In genomic region chr12:19440019-19440858, GRCh38 we compare ENCODE assay signal across 8 cellular contexts. TPM values are rescaled to one million over a fixed set of nuclear protein-coding genes. Genes with fewer than 3 reads are reported as not detected.
DNase-seq lines count a peak whose midpoint lies in the region; ATAC-seq, FAIRE-seq and TF ChIP-seq lines count a peak whose summit lies in the region.

No MANE protein-coding gene starts in this region.

- H2AFZ ChIP-seq in HepG2 (ENCODE audit: low read length), result no peak overlapping the region

- peak overlapping the region; percentile 82 for H3K4me3 ChIP-seq in coronary artery
- peak overlapping the region; percentile 78 to 100 (median 89) for H3K4me3 ChIP-seq in HepG2 (replicated peaks in 1 of 3; ENCODE audit: insufficient read depth in 1 of 3, low read depth in 2 of 3, low read length in 3 of 3)

- H3K4me1 ChIP-seq in HepG2 (ENCODE audit: insufficient read depth, low read length), result peaks cover 45% of the 10 kb centered on the region

- under 1% methylated on average over 40 of the region's 71 CpGs for WGBS in HepG2 (ENCODE audit: low lambda C conversion rate)

- CTCF ChIA-PET in HepG2 (lab: Yijun Ruan, JAX; ENCODE audit: low intra/inter-chr PET ratio, low total read pairs), result no interaction called here

- no peaks in the 10 kb centered on the region for H3K27me3 ChIP-seq in HepG2 (ENCODE audit: control insufficient read depth in 1 of 2, insufficient read depth in 2 of 2, low read length in 2 of 2)

- H3K27ac ChIP-seq in coronary artery (peak overlapping the region; percentile 93 to 97), HepG2 (ENCODE audit: extremely low read length, insufficient read depth, low read length) (peak overlapping the region; percentile 78)

- peak; percentile 4 to 82 (median 82) for DNase-seq in NCI-H1417 (lab: John Stamatoyannopoulos, UW)
- peak; percentile 87 for DNase-seq in activated CD4-positive, alpha-beta T cell treated with anti-CD3 and anti-CD28 coated beads, Interleukin-2, amount 10 ng/mL, durations not matched to agents 24 days and 14 days
- peak; percentile 84 for DNase-seq in coronary artery (ENCODE audit: low spot score)
- peak; percentile 30 for DNase-seq in HepG2 (ENCODE audit: low spot score)
- DNase-seq in stimulated activated CD4-positive, alpha-beta T cell treated with anti-CD3 and anti-CD28 coated beads, Interleukin-4, amount 100 ng/mL, for 1 hour, result peak; percentile 59
- no peak for DNase-seq in DMS153 (lab: John Stamatoyannopoulos, UW)

- TF ChIP-seq POLR2A in GM15510 (IDR thresholded peaks at IDR 0.05; ENCODE audit: borderline replicate concordance, extremely low read depth, insufficient read length), result peak; percentile 47
- TF ChIP-seq POLR2A in HepG2 (IDR thresholded peaks at IDR 0.05; ENCODE audit: insufficient read depth in 1 of 2, low read depth in 2 of 2, low read length in 2 of 2), result 0 out of 4 replicates have a peak, but pooled peaks of 1 of the 2 experiments have one; percentile 26

- peak; percentile 39 for ATAC-seq in HG02588 (IDR thresholded peaks at IDR 0.05; ENCODE audit: unreplicated experiment)
- peak; percentile 53 for ATAC-seq in HepG2

- peaks cover 45% of the 10 kb centered on the region for H3K4me1 Mint-ChIP-seq in activated CD4-positive, alpha-beta T cell treated with anti-CD3 and anti-CD28 coated beads, Interleukin-2, amount 10 ng/mL, durations not matched to agents 24 days and 14 days

- BruUV-seq in HepG2 (replicated peaks; lab: Mats Ljungman, UMichigan), result no TSS peak

- no peak for TF ChIP-seq RAD21 in HepG2 (CRISPR knock-in tag; IDR thresholded peaks at IDR 0.05)

- TF ChIP-seq CTCF in coronary artery (IDR thresholded peaks at IDR 0.05), result no peak
- no peak for TF ChIP-seq CTCF in HepG2 (CRISPR knock-in tag; IDR thresholded peaks at IDR 0.05)

- TF ChIP-seq EP300 in HepG2 (IDR thresholded peaks at IDR 0.05; ENCODE audit: low read depth in 2 of 2, low read length in 2 of 2) (no peak), HepG2 (CRISPR knock-in tag; IDR thresholded peaks at IDR 0.05; ENCODE audit: borderline replicate concordance) (no peak)

- in situ Hi-C loops in HepG2 (cut with HindIII; ENCODE audit: extremely low pct_ligation_motif_present, low pct_unique_long_range_greater_than_20kb), result no loop called here

- H3K9me3 Mint-ChIP-seq in activated CD4-positive, alpha-beta T cell treated with anti-CD3 and anti-CD28 coated beads, Interleukin-2, amount 10 ng/mL, durations not matched to agents 24 days and 14 days, result peaks cover 3% of the 10 kb centered on the region

- H3K36me3 Mint-ChIP-seq in activated CD4-positive, alpha-beta T cell treated with anti-CD3 and anti-CD28 coated beads, Interleukin-2, amount 10 ng/mL, durations not matched to agents 24 days and 14 days (ENCODE audit: low read depth), result peaks cover 36% of the 10 kb centered on the region

- H3K4me2 ChIP-seq in HepG2 (ENCODE audit: low read depth, low read length), result peak overlapping the region; percentile 78

- POLR2A ChIA-PET in HepG2 (lab: Yijun Ruan, JAX), result interaction anchor here (0.8 to 2.0 kb wide), 5 partner anchors 14 to 38 kb away, joined by 3 to 8 read pairs (median 3); no protein-coding TSS in a partner anchor

- intact Hi-C loops in activated CD4-positive, alpha-beta T cell treated with anti-CD3 and anti-CD28 coated beads, Interleukin-2, amount 10 ng/mL, durations not matched to agents 24 days and 14 days (cut with micrococcal nuclease), result loop anchor here (1.0 to 2.0 kb wide), 3 partner anchors 8 to 43 kb away; no protein-coding TSS in a partner anchor
- intact Hi-C loops in HepG2 (cut with micrococcal nuclease; ENCODE audit: unreplicated experiment), result no loop called here

- peaks cover 0 to 3% of the 10 kb centered on the region in 2 experiments; a peak in 1 of 5 replicates for H3K36me3 ChIP-seq in HepG2 (replicated peaks in 1 of 2; ENCODE audit: control insufficient read depth in 1 of 2, insufficient read depth in 2 of 2, low read length in 2 of 2)

- peaks cover 34% of the 10 kb centered on the region for H4K20me1 ChIP-seq in HepG2 (ENCODE audit: insufficient read depth, low read length)

- H3K27ac Mint-ChIP-seq in activated CD4-positive, alpha-beta T cell treated with anti-CD3 and anti-CD28 coated beads, Interleukin-2, amount 10 ng/mL, durations not matched to agents 24 days and 14 days, result peak overlapping the region; percentile 99

- peaks cover 51% of the 10 kb centered on the region for H3K79me2 ChIP-seq in HepG2 (ENCODE audit: insufficient read depth, low read length)

- no peaks in the 10 kb centered on the region for H3K9me3 ChIP-seq in HepG2 (ENCODE audit: low read length)

- H3K4me3 Mint-ChIP-seq in activated CD4-positive, alpha-beta T cell treated with anti-CD3 and anti-CD28 coated beads, Interleukin-2, amount 10 ng/mL, durations not matched to agents 24 days and 14 days, result peak overlapping the region; percentile 100

- FAIRE-seq in HepG2 (lab: Jason Lieb, UNC), result no peak

- peak overlapping the region; percentile 93 for H3K9ac ChIP-seq in HepG2 (ENCODE audit: insufficient read depth, low read depth, low read length)

- H3K27me3 Mint-ChIP-seq in activated CD4-positive, alpha-beta T cell treated with anti-CD3 and anti-CD28 coated beads, Interleukin-2, amount 10 ng/mL, durations not matched to agents 24 days and 14 days, result no peaks in the 10 kb centered on the region

TF ChIP-seq in HepG2, 621 proteins besides CTCF, POLR2A, EP300 and RAD21 (continues in another document):
- TF ChIP-seq ZNF12 (CRISPR knock-in tag; IDR thresholded peaks at IDR 0.05) (no peak), POGK (CRISPR knock-in tag; conservative IDR thresholded peaks at IDR 0.05) (no peak), AGO2 (optimal IDR thresholded peaks at IDR 0.05; ENCODE audit: low read depth, low read length) (peak; percentile 61), ZNF543 (CRISPR knock-in tag; IDR thresholded peaks at IDR 0.05) (0 out of 2 replicates have a peak, but pooled peaks have one; percentile 4)

RNA-seq across cellular contexts. Expression of gene AEBP2, which starts 0.9 kb away (rescaled TPM):
- 55.5 and 59.2 TPM in 2 replicates for total RNA-seq in activated CD4-positive, alpha-beta T cell treated with anti-CD3 and anti-CD28 coated beads, Interleukin-2, amount 10 ng/mL, durations not matched to agents 24 days and 14 days
- total RNA-seq in HepG2 (2016; rRNA removed; fragmentation: Illumina TruSeq; extraction: Trizol), result 17.9 and 33.0 TPM in 2 replicates
- total RNA-seq in HepG2 (2016; cell fraction: cytosol; rRNA removed; fragmentation: Illumina TruSeq; extraction: Trizol; ENCODE audit: low read depth), result 20.7 and 22.4 TPM in 2 replicates
- total RNA-seq in HepG2 (2016; cell fraction: insoluble cytoplasmic fraction; rRNA removed; fragmentation: Illumina TruSeq; extraction: Trizol), result 19.9 and 27.9 TPM in 2 replicates
- total RNA-seq in HepG2 (2016; cell fraction: membrane; rRNA removed; fragmentation: Illumina TruSeq; extraction: Trizol), result 11.3 and 13.9 TPM in 2 replicates
- 17.7 and 18.1 TPM in 2 replicates for total RNA-seq in HepG2 (2016; cell fraction: nucleus; rRNA removed; fragmentation: Illumina TruSeq; extraction: Trizol)
- polyA plus RNA-seq in HepG2 (2011; rRNA removed), result 8.7 and 9.2 TPM in 2 replicates
- polyA plus RNA-seq in HepG2 (2011; cell fraction: cytosol; rRNA removed), result 3.7 and 7.3 TPM in 2 replicates
- polyA plus RNA-seq in HepG2 (2011; cell fraction: nucleus; rRNA removed), result 6.9 and 8.6 TPM in 2 replicates
- polyA plus RNA-seq in HepG2 (2012), result 14.1 and 20.8 TPM in 2 replicates
- 0.69 and 0.71 TPM in 2 replicates for polyA plus RNA-seq in HepG2 (2016; cell fraction: cytosol; fragmentation: Illumina TruSeq; extraction: Trizol; ENCODE audit: low read depth)
- polyA plus RNA-seq in HepG2 (2016; cell fraction: insoluble cytoplasmic fraction; fragmentation: Illumina TruSeq; extraction: Trizol; ENCODE audit: low read depth), result 30.1 and 33.2 TPM in 2 replicates
- polyA plus RNA-seq in HepG2 (2016; cell fraction: membrane; fragmentation: Illumina TruSeq; extraction: Trizol; ENCODE audit: low read depth), result 4.2 and 4.5 TPM in 2 replicates
- polyA plus RNA-seq in HepG2 (2016; cell fraction: nucleus; fragmentation: Illumina TruSeq; extraction: Trizol; ENCODE audit: insufficient read depth, low read depth), result 19.9 and 20.7 TPM in 2 replicates
- polyA minus RNA-seq in HepG2 (2011; rRNA and poly(A)+ RNA removed; ENCODE audit: low replicate concordance), result 6.7 and 21.1 TPM in 2 replicates
- polyA minus RNA-seq in HepG2 (2011; cell fraction: cytosol; rRNA and poly(A)+ RNA removed), result 14.4 and 17.4 TPM in 2 replicates
- polyA minus RNA-seq in HepG2 (2011; cell fraction: nucleus; rRNA and poly(A)+ RNA removed), result 20.8 and 21.9 TPM in 2 replicates
